Comparison of ENCODE assay signal across 26 cellular contexts in the genomic region with DNA sequence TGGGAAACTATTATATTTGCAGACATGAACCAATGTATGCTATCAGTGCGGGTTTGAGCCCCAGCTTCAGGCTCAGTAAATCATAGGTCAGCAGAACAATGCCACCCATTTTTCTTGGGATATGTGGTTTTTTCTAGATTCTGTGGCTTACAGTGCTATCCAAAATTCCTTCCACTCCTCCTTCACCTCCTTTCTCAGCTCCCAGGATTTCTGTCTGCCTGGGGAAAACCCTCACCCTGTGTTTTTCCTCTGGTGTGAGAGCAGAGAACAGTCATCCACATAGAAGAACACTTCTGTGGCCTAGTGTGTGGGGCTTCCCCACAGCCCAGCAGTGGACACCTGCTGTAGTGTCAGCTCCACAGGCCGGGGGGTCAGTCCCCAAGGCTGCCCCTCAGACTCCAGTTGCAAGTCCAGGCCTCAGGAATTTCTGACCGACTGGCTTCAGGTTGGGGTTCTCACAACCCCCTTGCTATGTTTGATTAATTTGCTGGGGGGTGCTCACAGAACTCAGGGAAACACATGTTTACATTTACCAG.
DNase-seq lines count a peak whose midpoint lies in the region; ATAC-seq and TF ChIP-seq lines count a peak whose summit lies in the region.
"Had no signal": no experiment of that assay in that cellular context is flagged by ENCODE, and none has a peak within 500 bp of the region (broad histone marks: within the 10 kb centered on the region; RNA-seq: fewer than 3 reads in every experiment).

No MANE protein-coding gene starts in this region.

- no peaks in the 10 kb centered on the region for H3K9me3 ChIP-seq in upper lobe of left lung
- H3K9me3 ChIP-seq: ascending aorta, BE2C, neutrophil, prostate gland, uterus had no signal

- ATAC-seq in HG02798 (IDR thresholded peaks at IDR 0.05; ENCODE audit: poor library complexity, unreplicated experiment) (peak; percentile 47), HG03460 (IDR thresholded peaks at IDR 0.05; ENCODE audit: unreplicated experiment) (no peak), upper lobe of left lung (ENCODE audit: low FRiP score in 2 of 2) (no peak)
- no peak for ATAC-seq in stimulated activated memory B cell treated with anti-CD40 and anti-IgM and Interleukin-4, amounts not matched to agents 10 μg/mL and 1 μg/mL and 100 μg/mL, for 72 hours
- ATAC-seq: HepG2, left colon, SK-N-SH treated with all-trans-retinoic acid at 6 μM for 48 hours had no signal

- no peaks in the 10 kb centered on the region for H3K27me3 Mint-ChIP-seq in activated naive CD4-positive, alpha-beta T cell treated with anti-CD3 and anti-CD28 coated beads, Interleukin-2, amount 50 U/mL, for 24 hours
- H3K27me3 Mint-ChIP-seq in activated naive CD4-positive, alpha-beta T cell treated with anti-CD3 and anti-CD28 coated beads for 36 hours (ENCODE audit: low read depth) = no peaks in the 10 kb centered on the region
- peaks cover 58% of the 10 kb centered on the region for H3K27me3 Mint-ChIP-seq in stimulated activated memory B cell treated with anti-CD40 and anti-IgM and Interleukin-4, amounts not matched to agents 10 μg/mL and 1 μg/mL and 100 μg/mL, for 72 hours
- H3K27me3 Mint-ChIP-seq: activated CD8-positive, alpha-beta memory T cell treated with anti-CD3 and anti-CD28 coated beads, Interleukin-2, amount 10 ng/mL, durations not matched to agents 7 days and 5 days had no signal

- no peak for TF ChIP-seq CTCF in upper lobe of left lung (IDR thresholded peaks at IDR 0.05)

- H3K4me1 Mint-ChIP-seq in activated naive CD4-positive, alpha-beta T cell treated with anti-CD3 and anti-CD28 coated beads, Interleukin-2, amount 50 U/mL, for 24 hours = peaks cover 45% of the 10 kb centered on the region
- peaks cover 31% of the 10 kb centered on the region for H3K4me1 Mint-ChIP-seq in activated naive CD4-positive, alpha-beta T cell treated with anti-CD3 and anti-CD28 coated beads for 36 hours (ENCODE audit: low read depth)
- H3K4me1 Mint-ChIP-seq in stimulated activated memory B cell treated with anti-CD40 and anti-IgM and Interleukin-4, amounts not matched to agents 10 μg/mL and 1 μg/mL and 100 μg/mL, for 72 hours = peaks cover 29% of the 10 kb centered on the region

- no peaks in the 10 kb centered on the region for H3K27me3 ChIP-seq in upper lobe of left lung
- H3K27me3 ChIP-seq: ascending aorta, BE2C, heart left ventricle, neutrophil, uterus had no signal

- no peak overlapping the region for H3K4me3 Mint-ChIP-seq in activated naive CD4-positive, alpha-beta T cell treated with anti-CD3 and anti-CD28 coated beads, Interleukin-2, amount 50 U/mL, for 24 hours
- H3K4me3 Mint-ChIP-seq in activated naive CD4-positive, alpha-beta T cell treated with anti-CD3 and anti-CD28 coated beads for 36 hours = no peak overlapping the region
- no peak overlapping the region for H3K4me3 Mint-ChIP-seq in stimulated activated memory B cell treated with anti-CD40 and anti-IgM and Interleukin-4, amounts not matched to agents 10 μg/mL and 1 μg/mL and 100 μg/mL, for 72 hours
- H3K4me3 Mint-ChIP-seq: activated CD8-positive, alpha-beta memory T cell treated with anti-CD3 and anti-CD28 coated beads, Interleukin-2, amount 10 ng/mL, durations not matched to agents 7 days and 5 days had no signal

- WGBS in upper lobe of left lung, 2 donors = 87 to 93% methylated on average over 3 of the region's 3 CpGs

- intact Hi-C loops in activated naive CD4-positive, alpha-beta T cell treated with anti-CD3 and anti-CD28 coated beads for 36 hours (cut with micrococcal nuclease) = loop anchor here (1.0 to 5.0 kb wide), 5 partner anchors 7 to 191 kb away; no protein-coding TSS in a partner anchor

- H3K36me3 Mint-ChIP-seq in activated naive CD4-positive, alpha-beta T cell treated with anti-CD3 and anti-CD28 coated beads, Interleukin-2, amount 50 U/mL, for 24 hours = peaks cover 7% of the 10 kb centered on the region
- peaks cover 4% of the 10 kb centered on the region for H3K36me3 Mint-ChIP-seq in activated naive CD4-positive, alpha-beta T cell treated with anti-CD3 and anti-CD28 coated beads for 36 hours (ENCODE audit: low read depth)
- no peaks in the 10 kb centered on the region for H3K36me3 Mint-ChIP-seq in stimulated activated memory B cell treated with anti-CD40 and anti-IgM and Interleukin-4, amounts not matched to agents 10 μg/mL and 1 μg/mL and 100 μg/mL, for 72 hours

- DNase-seq in activated naive CD4-positive, alpha-beta T cell treated with anti-CD3 and anti-CD28 coated beads for 36 hours = no peak
- DNase-seq in astrocyte of the hippocampus (ENCODE audit: low read depth, low spot score) (peak; percentile 53), NCI-H1694 (lab: John Stamatoyannopoulos, UW) (no peak), upper lobe of left lung (no peak)
- DNase-seq: activated CD4-positive, alpha-beta T cell treated with anti-CD3 and anti-CD28 coated beads for 4 hours; activated effector memory CD4-positive, alpha-beta T cell treated with anti-CD3 and anti-CD28 coated beads, Interleukin-2, amount 50 U/mL, for 16 hours; BE2C; Calu3; left colon; mesenchymal stem cell; NCI-H187 treated with DMSO at 0.1 percent for 48 hours; NCI-H226; uterus had no signal

- H3K27ac Mint-ChIP-seq in activated naive CD4-positive, alpha-beta T cell treated with anti-CD3 and anti-CD28 coated beads, Interleukin-2, amount 50 U/mL, for 24 hours = peak overlapping the region; percentile 47
- no peak overlapping the region for H3K27ac Mint-ChIP-seq in activated naive CD4-positive, alpha-beta T cell treated with anti-CD3 and anti-CD28 coated beads for 36 hours
- peak overlapping the region; percentile 12 for H3K27ac Mint-ChIP-seq in stimulated activated memory B cell treated with anti-CD40 and anti-IgM and Interleukin-4, amounts not matched to agents 10 μg/mL and 1 μg/mL and 100 μg/mL, for 72 hours
- H3K27ac Mint-ChIP-seq: activated CD8-positive, alpha-beta memory T cell treated with anti-CD3 and anti-CD28 coated beads, Interleukin-2, amount 10 ng/mL, durations not matched to agents 7 days and 5 days had no signal

- H3K9me3 Mint-ChIP-seq in activated naive CD4-positive, alpha-beta T cell treated with anti-CD3 and anti-CD28 coated beads, Interleukin-2, amount 50 U/mL, for 24 hours = no peaks in the 10 kb centered on the region
- no peaks in the 10 kb centered on the region for H3K9me3 Mint-ChIP-seq in activated naive CD4-positive, alpha-beta T cell treated with anti-CD3 and anti-CD28 coated beads for 36 hours
- H3K9me3 Mint-ChIP-seq in stimulated activated memory B cell treated with anti-CD40 and anti-IgM and Interleukin-4, amounts not matched to agents 10 μg/mL and 1 μg/mL and 100 μg/mL, for 72 hours = peaks cover 8% of the 10 kb centered on the region

- TF ChIP-seq EP300 in upper lobe of left lung (IDR thresholded peaks at IDR 0.05) = no peak

- peaks cover 0 to 7% (median 6%) of the 10 kb centered on the region in 4 donors for H3K4me1 ChIP-seq in upper lobe of left lung
- H3K4me1 ChIP-seq: BE2C, prostate gland, uterus had no signal

- CTCF ChIA-PET in activated naive CD4-positive, alpha-beta T cell treated with anti-CD3 and anti-CD28 coated beads for 36 hours (lab: Charles Lee) = interaction anchor here (0.9 kb wide), 1 partner anchor 206 kb away, joined by 4 read pairs; no protein-coding TSS in a partner anchor

- H3K36me3 ChIP-seq in upper lobe of left lung = no peaks in the 10 kb centered on the region
- H3K36me3 ChIP-seq: ascending aorta, BE2C, heart left ventricle, neutrophil, prostate gland, uterus had no signal

- H3K27ac ChIP-seq in upper lobe of left lung = no peak overlapping the region
- H3K27ac ChIP-seq: ascending aorta, epithelial cell of prostate, neutrophil, prostate gland, RWPE1, uterus had no signal

- no peak overlapping the region for H3K4me3 ChIP-seq in upper lobe of left lung
- H3K4me3 ChIP-seq: ascending aorta, heart left ventricle, prostate gland, uterus had no signal

- TF ChIP-seq POLR2A in upper lobe of left lung (IDR thresholded peaks at IDR 0.05) = no peak
